ENCODE assay signal across 8 cellular contexts in genomic region chrX:131704136-131704695, GRCh38.
DNase-seq lines count a peak whose midpoint lies in the region; ATAC-seq and TF ChIP-seq lines count a peak whose summit lies in the region.

No MANE protein-coding gene starts in this region.

- H3K4me1 Mint-ChIP-seq in GM23338: no peaks in the 10 kb centered on the region

- peaks cover 1% of the 10 kb centered on the region for H3K27me3 Mint-ChIP-seq in GM23338 (ENCODE audit: insufficient read depth, low read depth, poor library complexity)

- H3K4me3 ChIP-seq in GM23338 (no peak overlapping the region), OCI-LY1 (ENCODE audit: low read depth, low read length, poor library complexity, severe bottlenecking) (peak overlapping the region; percentile 29), esophagus squamous epithelium (peak overlapping the region in 2 of 4 donors; percentile 56 to 70), subcutaneous abdominal adipose tissue (ENCODE audit: low read depth in 1 of 5, low read length in 5 of 5) (peak overlapping the region; percentile 35 to 86 (median 79)), HAP-1 (no peak overlapping the region)

- no peak overlapping the region for H2AFZ ChIP-seq in GM23338
- no peak overlapping the region for H2AFZ ChIP-seq in OCI-LY1 (ENCODE audit: low read length)

- peaks cover 4% of the 10 kb centered on the region; the same call in 2 of the 3 replicates for H3K9me3 Mint-ChIP-seq in GM23338

- TF ChIP-seq CTCF in GM23338 (conservative IDR thresholded peaks at IDR 0.05; ENCODE audit: low read depth in 2 of 2): 0 out of 4 replicates have a peak, but pooled peaks of 1 of the 2 experiments have one; percentile 2
- TF ChIP-seq CTCF in OCI-LY1 (IDR thresholded peaks at IDR 0.05; ENCODE audit: low read length): peak; percentile 11; the same call in 1 of the 2 replicates
- TF ChIP-seq CTCF in esophagus squamous epithelium (IDR thresholded peaks at IDR 0.05): peak in 3 of 6 experiments; percentile 40 to 74 (median 49)

- no peaks in the 10 kb centered on the region for H3K79me2 ChIP-seq in GM23338 (replicated peaks; ENCODE audit: insufficient read depth)
- H3K79me2 ChIP-seq in OCI-LY1 (ENCODE audit: insufficient read depth, low read length): no peaks in the 10 kb centered on the region

- H3K4me3 Mint-ChIP-seq in GM23338: no peak overlapping the region

- no peaks in the 10 kb centered on the region for H3K27me3 ChIP-seq in GM23338 (ENCODE audit: insufficient read depth)
- H3K27me3 ChIP-seq in OCI-LY1 (ENCODE audit: insufficient read depth, low read length): no peaks in the 10 kb centered on the region
- no peaks in the 10 kb centered on the region for H3K27me3 ChIP-seq in esophagus squamous epithelium
- H3K27me3 ChIP-seq in subcutaneous abdominal adipose tissue (ENCODE audit: control insufficient read depth in 5 of 5, insufficient read depth in 4 of 5, low read length in 5 of 5): no peaks in the 10 kb centered on the region
- no peaks in the 10 kb centered on the region for H3K27me3 ChIP-seq in HAP-1 (ENCODE audit: low read depth)

- no peak for TF ChIP-seq POLR2A in esophagus squamous epithelium (IDR thresholded peaks at IDR 0.05)
- no peak for TF ChIP-seq POLR2A in erythroblast (IDR thresholded peaks at IDR 0.05; ENCODE audit: low read length)

- H3F3A ChIP-seq in GM23338 (replicated peaks; ENCODE audit: low read depth) (no peaks in the 10 kb centered on the region), OCI-LY1 (ENCODE audit: insufficient read depth, low read length) (no peaks in the 10 kb centered on the region)

- no peak overlapping the region for H3K4me2 ChIP-seq in GM23338
- H3K4me2 ChIP-seq in OCI-LY1 (ENCODE audit: low read length): 0 out of 2 replicates have a peak overlapping the region, but pooled peaks have one; percentile 32

- no peak overlapping the region for H3K9ac ChIP-seq in OCI-LY1 (ENCODE audit: low read length)
- H3K9ac ChIP-seq in subcutaneous abdominal adipose tissue (ENCODE audit: low read length in 5 of 5): peak overlapping the region in 2 of 5 donors; percentile 43 to 53

- 46 to 77% methylated on average over 7 to 17 of the region's 17 CpGs for WGBS in esophagus squamous epithelium, 2 donors

- in situ Hi-C loops in HAP-1 (cut with MboI; ENCODE audit: low sequenced_read_pairs): no loop called here

- H3K9me2 ChIP-seq in GM23338 (ENCODE audit: insufficient read depth) (no peaks in the 10 kb centered on the region), OCI-LY1 (ENCODE audit: low read depth, low read length) (no peaks in the 10 kb centered on the region)

- DNase-seq in ELR (ENCODE audit: low read depth): peak; percentile 63
- peak; percentile 6 for DNase-seq in GM23338 (ENCODE audit: low spot score)
- DNase-seq in esophagus squamous epithelium (lab: John Stamatoyannopoulos, UW): peak; percentile 13
- DNase-seq in HAP-1 (ENCODE audit: low spot score in 2 of 2): no peak
- no peak for DNase-seq in erythroblast (lab: John Stamatoyannopoulos, UW)

- peaks cover 87% of the 10 kb centered on the region for H3K36me3 Mint-ChIP-seq in GM23338 (ENCODE audit: low read depth)

- H3K36me3 ChIP-seq in GM23338 (ENCODE audit: insufficient read depth): no peaks in the 10 kb centered on the region
- no peaks in the 10 kb centered on the region for H3K36me3 ChIP-seq in OCI-LY1 (ENCODE audit: insufficient read depth, low read length)
- H3K36me3 ChIP-seq in esophagus squamous epithelium: no peaks in the 10 kb centered on the region
- H3K36me3 ChIP-seq in subcutaneous abdominal adipose tissue (ENCODE audit: control insufficient read depth in 5 of 5, insufficient read depth in 5 of 5, low read length in 5 of 5): no peaks in the 10 kb centered on the region
- peaks cover 19% of the 10 kb centered on the region for H3K36me3 ChIP-seq in HAP-1 (replicated peaks)

- intact Hi-C loops in esophagus squamous epithelium (cut with DNase I): no loop called here

- H4K20me1 ChIP-seq in GM23338 (replicated peaks; ENCODE audit: insufficient read depth) (no peaks in the 10 kb centered on the region), OCI-LY1 (ENCODE audit: insufficient read depth, low read length) (no peaks in the 10 kb centered on the region)

- H3K4me1 ChIP-seq in GM23338 (ENCODE audit: insufficient read depth): no peaks in the 10 kb centered on the region
- H3K4me1 ChIP-seq in OCI-LY1 (ENCODE audit: insufficient read depth, low read length, severe bottlenecking): peaks cover 10% of the 10 kb centered on the region
- H3K4me1 ChIP-seq in esophagus squamous epithelium: no peaks in the 10 kb centered on the region
- H3K4me1 ChIP-seq in subcutaneous abdominal adipose tissue (ENCODE audit: control insufficient read depth in 5 of 5, insufficient read depth in 5 of 5, low read length in 5 of 5): peaks cover 2 to 13% (median 12%) of the 10 kb centered on the region in 5 donors
- H3K4me1 ChIP-seq in HAP-1: no peaks in the 10 kb centered on the region

- no peak overlapping the region for H3K27ac Mint-ChIP-seq in GM23338

- H3K27ac ChIP-seq in GM23338 (ENCODE audit: low read depth) (no peak overlapping the region), OCI-LY1 (ENCODE audit: low read depth, low read length, poor library complexity, severe bottlenecking) (no peak overlapping the region), esophagus squamous epithelium (peak overlapping the region in 2 of 4 donors; percentile 59 to 81), subcutaneous abdominal adipose tissue (ENCODE audit: low read depth, low read length) (peak overlapping the region; percentile 76)

- no peak for ATAC-seq in GM23338
- no peak for ATAC-seq in HG03432 (IDR thresholded peaks at IDR 0.05; ENCODE audit: unreplicated experiment)

- H3K9me3 ChIP-seq in OCI-LY1 (ENCODE audit: low read length) (no peaks in the 10 kb centered on the region), esophagus squamous epithelium (no peaks in the 10 kb centered on the region), subcutaneous abdominal adipose tissue (ENCODE audit: control insufficient read depth in 5 of 5, low read length in 5 of 5) (no peaks in the 10 kb centered on the region), HAP-1 (peaks cover 3% of the 10 kb centered on the region)

TF ChIP-seq in GM23338, 12 proteins besides CTCF, POLR2A, EP300 and RAD21 (continues in another document):
- TF ChIP-seq ZNF114 (CRISPR knock-in tag; IDR thresholded peaks at IDR 0.05) (no peak), ZNF462 (CRISPR knock-in tag; IDR thresholded peaks at IDR 0.05) (no peak), ZNF331 (CRISPR knock-in tag; IDR thresholded peaks at IDR 0.05; ENCODE audit: low read depth) (no peak), CREB1 (CRISPR knock-in tag; IDR thresholded peaks at IDR 0.05; ENCODE audit: low read depth) (no peak), POLR2AphosphoS5 (IDR thresholded peaks at IDR 0.05; ENCODE audit: low read depth) (no peak)

Comparison
In these comparisons a context has a peak if more than half of its experiments do, and no peak if none do; other contexts are left out.
1. DNase-seq: peak in ELR (single experiment), GM23338 (single experiment) and esophagus squamous epithelium (single experiment); none in HAP-1 (0 of 2) and erythroblast (0 of 2).
2. H3K4me3 ChIP-seq: peak in OCI-LY1 (single experiment) and subcutaneous abdominal adipose tissue (5 of 5); none in GM23338 (single experiment) and HAP-1 (single experiment).